Comparison of ENCODE assay signal across 24 cellular contexts in the genomic region with DNA sequence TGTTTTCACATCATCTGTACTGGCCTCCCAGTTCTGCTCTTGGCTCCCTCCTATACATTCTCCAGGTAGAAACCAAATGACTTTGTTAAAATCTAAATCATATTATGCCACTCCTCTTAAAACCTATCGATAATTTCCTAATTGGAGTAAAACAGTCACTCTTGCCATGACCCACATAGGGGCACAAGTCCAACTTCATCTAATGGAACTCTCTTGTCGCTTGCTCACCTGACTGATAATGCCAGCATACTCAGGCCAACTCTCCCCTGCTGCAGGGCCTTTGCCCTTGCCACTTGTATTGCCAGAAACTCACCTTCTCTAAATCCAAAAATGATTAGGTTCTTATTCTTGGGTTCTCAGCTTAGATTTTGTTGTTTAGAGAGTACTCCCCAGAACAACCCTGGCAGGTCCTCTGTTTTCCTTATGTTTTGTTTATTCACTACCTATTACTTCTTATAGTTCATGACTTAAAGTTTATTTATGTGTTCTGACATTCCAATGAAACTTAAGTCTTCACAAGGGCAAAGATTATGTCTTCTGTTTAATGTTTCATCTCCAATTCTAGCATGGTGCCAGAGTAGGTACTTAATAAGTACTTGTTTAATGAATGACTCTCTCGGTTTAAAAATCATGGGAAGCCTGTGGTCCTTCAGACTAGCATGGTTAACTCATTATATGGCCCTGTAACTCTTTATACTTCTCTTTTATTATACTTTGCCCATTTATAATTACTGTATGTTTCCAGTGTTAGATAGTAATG.
"Had no signal": no experiment of that assay in that cellular context is flagged by ENCODE, and none has a peak within 500 bp of the region (broad histone marks: within the 10 kb centered on the region; RNA-seq: fewer than 3 reads in every experiment).

No MANE protein-coding gene starts in this region.

- H3K27me3 Mint-ChIP-seq: IgD-negative memory B cell had no signal

- FAIRE-seq: K562, RCC 7860 had no signal

- H3K4me3 Mint-ChIP-seq: IgD-negative memory B cell had no signal

- H3K9me3 ChIP-seq: SJSA1 had no signal

- H3K36me3 ChIP-seq: SJSA1 had no signal

- H3K27ac ChIP-seq: KMS-11, SJSA1, SK-N-MC had no signal

- DNase-seq: MV-4-11, NCI-H1048, NCI-H1105, NCI-H1417 treated with DMSO at 0.1 percent for 48 hours, NCI-H146, NCI-H1694 treated with DMSO at 0.1 percent for 48 hours, NCI-H1930, NCI-H2081, NCI-H2107, NCI-H226, NCI-H446, NCI-H510A, NCI-H524 treated with DMSO at 0.1 percent for 48 hours, NCI-H69, NCI-H774, Right ventricle myocardium superior, RPMI8226, SIG-M5 had no signal

- H3K9ac ChIP-seq: KMS-11 had no signal

- H3K4me3 ChIP-seq: K562, SJSA1, SK-N-MC had no signal

- H3K4me1 ChIP-seq: SJSA1 had no signal

- H3K36me3 Mint-ChIP-seq: IgD-negative memory B cell had no signal

- ATAC-seq: K562 had no signal

- H3K27ac Mint-ChIP-seq: IgD-negative memory B cell had no signal

- H3K4me1 Mint-ChIP-seq: IgD-negative memory B cell had no signal

- H3K27me3 ChIP-seq: SJSA1 had no signal
